In the genomic region with DNA sequence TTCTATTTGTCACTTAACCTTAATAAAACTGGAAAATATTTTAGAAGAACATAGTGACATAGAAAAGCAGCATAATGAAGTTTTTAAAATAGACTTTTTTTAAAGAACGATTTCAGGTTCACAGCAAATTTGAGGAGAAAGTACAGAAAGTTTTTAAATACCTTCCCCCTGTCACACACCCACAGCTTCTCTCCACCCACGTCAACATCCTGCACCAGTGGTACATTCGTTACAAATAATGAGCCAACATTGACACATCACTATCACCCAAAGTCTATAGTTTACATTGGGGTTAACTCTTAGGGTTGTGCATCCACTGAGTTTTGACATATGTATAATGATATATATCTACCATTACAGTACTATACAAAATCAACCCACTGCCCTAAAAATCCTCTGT, we compare ENCODE assay signal across 34 cellular contexts. TPM values are rescaled to one million over a fixed set of nuclear protein-coding genes. Genes with fewer than 3 reads are reported as not detected.
"Had no signal": no experiment of that assay in that cellular context is flagged by ENCODE, and none has a peak within 500 bp of the region (broad histone marks: within the 10 kb centered on the region; RNA-seq: fewer than 3 reads in every experiment).

No MANE protein-coding gene starts in this region.

- ATAC-seq: activated naive CD4-positive, alpha-beta T cell treated with anti-CD3 and anti-CD28 coated beads, Interleukin-2, amount 50 U/mL, for 72 hours; activated naive CD8-positive, alpha-beta T cell treated with anti-CD3 and anti-CD28 coated beads, Interleukin-2, amount 50 U/mL, for 24 hours; activated T-cell treated with anti-CD3 and anti-CD28 coated beads, Interleukin-2, amount 50 U/mL, for 4 hours; activated T-cell treated with anti-CD3 and anti-CD28 coated beads, Interleukin-2, amount 50 U/mL, for 72 hours; activated T-helper 17 cell treated with anti-CD3 and anti-CD28 coated beads, Interleukin-2, amount 50 U/mL, for 72 hours; body of pancreas had no signal

- H3K27ac ChIP-seq: adrenal gland, ascending aorta, body of pancreas, brain microvascular endothelial cell, breast epithelium, cardiac muscle cell had no signal

- FAIRE-seq: astrocyte, bronchial epithelial cell had no signal

- H3K9me3 ChIP-seq: adrenal gland, body of pancreas, breast epithelium had no signal

- DNase-seq: activated effector memory CD4-positive, alpha-beta T cell treated with anti-CD3 and anti-CD28 coated beads, Interleukin-2, amount 50 U/mL, for 16 hours; activated effector memory CD4-positive, alpha-beta T cell treated with Interleukin-2 at 50 U/mL for 16 hours; activated gamma-delta T cell; activated gamma-delta T cell treated with Interleukin-2 at 50 U/mL for 16 hours; activated naive CD4-positive, alpha-beta T cell treated with anti-CD3 and anti-CD28 coated beads for 36 hours; activated naive CD4-positive, alpha-beta T cell treated with anti-CD3 and anti-CD28 coated beads, Interleukin-2, amount 10 ng/mL, durations not matched to agents 7 days and 5 days; activated naive CD4-positive, alpha-beta T cell treated with anti-CD3 and anti-CD28 coated beads, Interleukin-2, amount 50 U/mL, for 16 hours; activated naive CD4-positive, alpha-beta T cell treated with Interleukin-2 at 50 U/mL for 16 hours; activated naive CD8-positive, alpha-beta T cell treated with anti-CD3 and anti-CD28 coated beads for 36 hours; activated naive CD8-positive, alpha-beta T cell treated with anti-CD3 and anti-CD28 coated beads, Interleukin-2, amount 10 ng/mL, durations not matched to agents 7 days and 5 days; activated naive CD8-positive, alpha-beta T cell treated with anti-CD3 and anti-CD28 coated beads, Interleukin-2, amount 50 U/mL, for 24 hours; activated T-cell treated with anti-CD3 and anti-CD28 coated beads, Interleukin-2, amount 50 U/mL, for 1 hour; activated T-cell treated with anti-CD3 and anti-CD28 coated beads, Interleukin-2, amount 50 U/mL, for 24 hours; activated T-cell treated with anti-CD3 and anti-CD28 coated beads, Interleukin-2, amount 50 U/mL, for 4 hours; activated T-cell treated with anti-CD3 and anti-CD28 coated beads, Interleukin-2, amount 50 U/mL, for 48 hours; activated T-cell treated with anti-CD3 and anti-CD28 coated beads, Interleukin-2, amount 50 U/mL, for 72 hours; adrenal gland; amniotic stem cell; amygdala; anterior cingulate cortex; aorta; body of pancreas; brain microvascular endothelial cell; central memory CD4-positive, alpha-beta T cell; cerebellar nuclear complex had no signal

- H3K4me1 ChIP-seq: adrenal gland, ascending aorta, breast epithelium had no signal

- H3K36me3 ChIP-seq: adrenal gland, ascending aorta, brain microvascular endothelial cell, breast epithelium, cardiac muscle cell had no signal

- H3K4me3 ChIP-seq: adrenal gland, ascending aorta, body of pancreas, breast epithelium, cardiac muscle cell had no signal

RNA-seq across cellular contexts. Expression of a gene that starts 3.0 kb away (rescaled TPM):
- total RNA-seq: activated naive CD4-positive, alpha-beta T cell treated with anti-CD3 and anti-CD28 coated beads for 36 hours; cardiac septum; chondrocyte had no signal
